In the genomic region with DNA sequence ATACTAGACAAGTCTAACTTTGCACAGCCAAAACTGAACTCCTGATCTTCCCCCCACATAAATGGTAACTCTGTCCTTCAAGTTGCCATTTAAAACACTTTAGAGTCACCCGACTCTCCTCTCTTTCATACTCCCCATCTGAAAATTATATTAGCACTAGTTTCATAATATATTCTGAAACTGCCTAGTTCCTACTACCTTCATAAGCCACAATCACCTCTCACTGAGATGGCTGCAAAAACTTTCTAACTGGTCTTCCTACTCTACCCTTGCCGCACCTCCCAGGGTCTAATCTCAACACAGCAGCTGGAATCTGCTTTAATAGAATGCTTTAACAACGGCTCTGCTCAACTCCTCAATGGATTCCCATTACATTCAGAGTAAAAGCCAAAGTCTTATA, we compare ENCODE assay signal across 1 cellular context.
TF ChIP-seq lines count a peak whose summit lies in the region.

No MANE protein-coding gene starts in this region.

TF ChIP-seq in GM12878, 131 proteins besides CTCF, POLR2A, EP300 and RAD21 (continued from another document):
- TF ChIP-seq, protein P1, sequence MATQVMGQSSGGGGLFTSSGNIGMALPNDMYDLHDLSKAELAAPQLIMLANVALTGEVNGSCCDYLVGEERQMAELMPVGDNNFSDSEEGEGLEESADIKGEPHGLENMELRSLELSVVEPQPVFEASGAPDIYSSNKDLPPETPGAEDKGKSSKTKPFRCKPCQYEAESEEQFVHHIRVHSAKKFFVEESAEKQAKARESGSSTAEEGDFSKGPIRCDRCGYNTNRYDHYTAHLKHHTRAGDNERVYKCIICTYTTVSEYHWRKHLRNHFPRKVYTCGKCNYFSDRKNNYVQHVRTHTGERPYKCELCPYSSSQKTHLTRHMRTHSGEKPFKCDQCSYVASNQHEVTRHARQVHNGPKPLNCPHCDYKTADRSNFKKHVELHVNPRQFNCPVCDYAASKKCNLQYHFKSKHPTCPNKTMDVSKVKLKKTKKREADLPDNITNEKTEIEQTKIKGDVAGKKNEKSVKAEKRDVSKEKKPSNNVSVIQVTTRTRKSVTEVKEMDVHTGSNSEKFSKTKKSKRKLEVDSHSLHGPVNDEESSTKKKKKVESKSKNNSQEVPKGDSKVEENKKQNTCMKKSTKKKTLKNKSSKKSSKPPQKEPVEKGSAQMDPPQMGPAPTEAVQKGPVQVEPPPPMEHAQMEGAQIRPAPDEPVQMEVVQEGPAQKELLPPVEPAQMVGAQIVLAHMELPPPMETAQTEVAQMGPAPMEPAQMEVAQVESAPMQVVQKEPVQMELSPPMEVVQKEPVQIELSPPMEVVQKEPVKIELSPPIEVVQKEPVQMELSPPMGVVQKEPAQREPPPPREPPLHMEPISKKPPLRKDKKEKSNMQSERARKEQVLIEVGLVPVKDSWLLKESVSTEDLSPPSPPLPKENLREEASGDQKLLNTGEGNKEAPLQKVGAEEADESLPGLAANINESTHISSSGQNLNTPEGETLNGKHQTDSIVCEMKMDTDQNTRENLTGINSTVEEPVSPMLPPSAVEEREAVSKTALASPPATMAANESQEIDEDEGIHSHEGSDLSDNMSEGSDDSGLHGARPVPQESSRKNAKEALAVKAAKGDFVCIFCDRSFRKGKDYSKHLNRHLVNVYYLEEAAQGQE (IDR thresholded peaks at IDR 0.05; ENCODE audit: low read depth, low read length), result no peak
- TF ChIP-seq CHD2 (IDR thresholded peaks at IDR 0.05; ENCODE audit: borderline replicate concordance, low read depth, low read length) (no peak), BHLHE40 (IDR thresholded peaks at IDR 0.05; ENCODE audit: borderline replicate concordance in 1 of 2, low read depth in 2 of 2, low read length in 1 of 2) (peak; percentile 35 to 39; a peak in 2 of 4 replicates), USF1 (IDR thresholded peaks at IDR 0.05; ENCODE audit: borderline replicate concordance, extremely low read length, insufficient read depth, low read depth, low read length) (no peak), BRCA1 (IDR thresholded peaks at IDR 0.05; ENCODE audit: low read depth, low read length) (no peak)
